ENCODE assay signal across 26 cellular contexts in the genomic region with DNA sequence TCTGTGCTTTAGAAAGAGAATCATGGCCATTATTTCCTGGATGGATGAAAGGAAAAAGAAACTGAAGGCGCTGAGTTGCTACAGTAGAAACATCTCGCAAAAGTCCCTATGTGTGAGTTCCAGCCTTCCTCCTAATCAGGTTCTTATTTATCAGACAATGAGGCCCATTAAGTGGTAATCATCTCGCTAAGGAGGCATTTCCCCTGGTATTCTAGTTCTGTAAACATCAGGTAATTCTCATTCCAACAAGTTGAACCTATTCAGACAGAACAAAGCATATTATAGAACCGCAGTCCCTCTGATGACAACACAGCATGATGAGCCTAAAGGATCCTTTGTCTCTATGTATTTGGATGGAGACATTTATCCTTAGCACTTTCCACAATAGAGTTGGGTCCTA.
DNase-seq lines count a peak whose midpoint lies in the region; TF ChIP-seq lines count a peak whose summit lies in the region.
"Had no signal": no experiment of that assay in that cellular context is flagged by ENCODE, and none has a peak within 500 bp of the region (broad histone marks: within the 10 kb centered on the region; RNA-seq: fewer than 3 reads in every experiment).

No MANE protein-coding gene starts in this region.

- H2AK5ac ChIP-seq in mesendoderm (ENCODE audit: low read length) = no peak overlapping the region

- H3K36me3 ChIP-seq in HUES48 (ENCODE audit: control insufficient read depth, insufficient read depth, low read length) = peaks cover 3% of the 10 kb centered on the region; the same call in 1 of the 2 replicates
- H3K36me3 ChIP-seq in hepatocyte (replicated peaks; ENCODE audit: insufficient read depth, low read depth) = no peaks in the 10 kb centered on the region
- no peaks in the 10 kb centered on the region for H3K36me3 ChIP-seq in mesendoderm (ENCODE audit: control insufficient read depth, insufficient read depth, low read length)
- H3K36me3 ChIP-seq in ovary = no peaks in the 10 kb centered on the region
- H3K36me3 ChIP-seq: BLaER1 treated with 17β-estradiol and CSF1 and Interleukin-3, amounts not matched to agents 10 nM and 100 nM; SJSA1 had no signal

- H3K9me3 ChIP-seq in HUES48 (ENCODE audit: control insufficient read depth, insufficient read depth, low read length) (peaks cover 48% of the 10 kb centered on the region), hepatocyte (ENCODE audit: low read depth) (no peaks in the 10 kb centered on the region), ovary (no peaks in the 10 kb centered on the region)
- H3K9me3 ChIP-seq: A549, SJSA1 had no signal

- no peaks in the 10 kb centered on the region for H3K79me1 ChIP-seq in mesendoderm (ENCODE audit: low read length)

- TF ChIP-seq EP300 in ovary (IDR thresholded peaks at IDR 0.05) = no peak

- TF ChIP-seq POLR2A in ovary (IDR thresholded peaks at IDR 0.05) = no peak

- peak overlapping the region; percentile 5; the same call in 1 of the 2 replicates for H3K4me3 ChIP-seq in HUES48 (ENCODE audit: low read depth, low read length)
- no peak overlapping the region for H3K4me3 ChIP-seq in hepatocyte
- no peak overlapping the region for H3K4me3 ChIP-seq in mesendoderm (ENCODE audit: low read length)
- H3K4me3 ChIP-seq in ovary = no peak overlapping the region
- H3K4me3 ChIP-seq: A549; BLaER1 treated with 17β-estradiol and CSF1 and Interleukin-3, amounts not matched to agents 10 nM and 100 nM; GM23248; K562; PC-9; SJSA1 had no signal

- DNase-seq in NCI-H748 (lab: John Stamatoyannopoulos, UW; ENCODE audit: unreplicated experiment) = peak; percentile 85
- DNase-seq in hepatocyte (ENCODE audit: low spot score) = no peak
- DNase-seq in mesendoderm = peak; percentile 57
- DNase-seq in HUDEP-2 (lab: John Stamatoyannopoulos, UW; ENCODE audit: unreplicated experiment in 76 of 76) = no peak
- DNase-seq in NCI-H226 = no peak
- DNase-seq in ovary = no peak
- DNase-seq: AML-193; CD4-positive, alpha-beta T cell; DMS53; GM23248; HCEC 1CT; Kasumi-1; MV-4-11; NCI-H2029; NCI-H2171; NCI-H345; NCI-H510A treated with DMSO at 0.1 percent for 48 hours; NCI-H774; PC-9; Right ventricle myocardium superior; T-cell had no signal

- WGBS in hepatocyte (ENCODE audit: low lambda C conversion rate, missing lambda C conversion rate) = 19% methylated on average over 4 of the region's 4 CpGs
- WGBS in mesendoderm (ENCODE audit: extremely low coverage, insufficient coverage, low lambda C conversion rate) = no CpG with 5 or more reads among the region's 4 CpGs
- WGBS in ovary, 3 donors = 38 to 44% (median 43%) methylated on average over 4 of the region's 4 CpGs

- H3K9me2 ChIP-seq in hepatocyte (replicated peaks; ENCODE audit: insufficient read depth) = no peaks in the 10 kb centered on the region

- H4K20me1 ChIP-seq in hepatocyte (ENCODE audit: insufficient read depth, poor library complexity, severe bottlenecking) = no peaks in the 10 kb centered on the region
- H4K20me1 ChIP-seq: BLaER1 treated with 17β-estradiol and CSF1 and Interleukin-3, amounts not matched to agents 10 nM and 100 nM had no signal

- TF ChIP-seq CTCF in hepatocyte (IDR thresholded peaks at IDR 0.05; ENCODE audit: poor library complexity) = no peak
- no peak for TF ChIP-seq CTCF in ovary (IDR thresholded peaks at IDR 0.05)

- no peaks in the 10 kb centered on the region for H3K27me3 ChIP-seq in HUES48 (ENCODE audit: control insufficient read depth, insufficient read depth, low read length)
- no peaks in the 10 kb centered on the region for H3K27me3 ChIP-seq in hepatocyte
- no peaks in the 10 kb centered on the region for H3K27me3 ChIP-seq in mesendoderm (ENCODE audit: insufficient read depth, low read length, poor library complexity)
- H3K27me3 ChIP-seq in ovary = no peaks in the 10 kb centered on the region
- H3K27me3 ChIP-seq: SJSA1 had no signal

- no peak overlapping the region for H3K23ac ChIP-seq in mesendoderm (ENCODE audit: low read length)

- H2BK120ac ChIP-seq in mesendoderm (ENCODE audit: low read depth, low read length) = no peak overlapping the region

- no peak overlapping the region for H4K8ac ChIP-seq in mesendoderm (ENCODE audit: low read depth, low read length)

- H3K79me2 ChIP-seq in hepatocyte = no peaks in the 10 kb centered on the region
- H3K79me2 ChIP-seq in mesendoderm (ENCODE audit: control insufficient read depth, insufficient read depth, low read length) = no peaks in the 10 kb centered on the region

- H4K5ac ChIP-seq in mesendoderm (ENCODE audit: low read length) = no peak overlapping the region

- H3K4ac ChIP-seq in mesendoderm (ENCODE audit: low read depth, low read length) = no peak overlapping the region

- peak overlapping the region; percentile 22 for H2AFZ ChIP-seq in hepatocyte
- H2AFZ ChIP-seq: GM23248, PC-9 had no signal

- no peak overlapping the region for H2BK15ac ChIP-seq in mesendoderm (replicated peaks; ENCODE audit: low read depth)

- H3K27ac ChIP-seq in HUES48 (ENCODE audit: low read depth, low read length) (peak overlapping the region; percentile 92), hepatocyte (peak overlapping the region; percentile 46), mesendoderm (ENCODE audit: low read depth, low read length) (peak overlapping the region; percentile 70), ovary (no peak overlapping the region)
- H3K27ac ChIP-seq: A549; BLaER1 treated with 17β-estradiol and CSF1 and Interleukin-3, amounts not matched to agents 10 nM and 100 nM; GM23248; PC-9; SJSA1 had no signal

- no peak overlapping the region for H3K18ac ChIP-seq in mesendoderm (ENCODE audit: low read length)

- H3K4me1 ChIP-seq in HUES48 (ENCODE audit: control insufficient read depth, insufficient read depth, low read length) = peaks cover 16% of the 10 kb centered on the region
- peaks cover 7% of the 10 kb centered on the region for H3K4me1 ChIP-seq in hepatocyte (ENCODE audit: insufficient read depth)
- H3K4me1 ChIP-seq in mesendoderm (ENCODE audit: control insufficient read depth, low read depth, low read length) = no peaks in the 10 kb centered on the region
- H3K4me1 ChIP-seq in ovary (ENCODE audit: insufficient read depth) = no peaks in the 10 kb centered on the region
- H3K4me1 ChIP-seq: A549; BLaER1 treated with 17β-estradiol and CSF1 and Interleukin-3, amounts not matched to agents 10 nM and 100 nM; SJSA1 had no signal

- H3K56ac ChIP-seq in mesendoderm (ENCODE audit: low read length) = no peak overlapping the region

- intact Hi-C loops in ovary (cut with DNase I) = no loop called here

- H2BK5ac ChIP-seq in mesendoderm (ENCODE audit: low read length) = no peak overlapping the region

- no peak overlapping the region for H3K4me2 ChIP-seq in hepatocyte
- H3K4me2 ChIP-seq in mesendoderm (ENCODE audit: low read length) = no peak overlapping the region
- H3K4me2 ChIP-seq: A549; BLaER1 treated with 17β-estradiol and CSF1 and Interleukin-3, amounts not matched to agents 10 nM and 100 nM; PC-9 had no signal

- H3K9ac ChIP-seq in HUES48 (ENCODE audit: low read depth, low read length) (peak overlapping the region; percentile 24; the same call in 1 of the 2 replicates), mesendoderm (ENCODE audit: low read length) (no peak overlapping the region)
- H3K9ac ChIP-seq: BLaER1 treated with 17β-estradiol and CSF1 and Interleukin-3, amounts not matched to agents 10 nM and 100 nM; GM23248 had no signal

Comparison
In these comparisons a context has a peak if more than half of its experiments do, and no peak if none do; other contexts are left out.
1. H3K27ac ChIP-seq: peak in HUES48 (single experiment), hepatocyte (single experiment) and mesendoderm (single experiment); none in ovary (0 of 2).
2. DNase-seq: peak in NCI-H748 (single experiment) and mesendoderm (single experiment); none in hepatocyte (single experiment), HUDEP-2 (0 of 76), NCI-H226 (single experiment) and ovary (0 of 5).